ENCODE assay signal across 8 cellular contexts in genomic region chr13:49997935-49998334, GRCh38. TPM values are rescaled to one million over a fixed set of nuclear protein-coding genes. Genes with fewer than 3 reads are reported as not detected.
A peak's percentile ranks its signal among the peaks of the same experiment; 100 is the strongest.
DNase-seq lines count a peak whose midpoint lies in the region; ATAC-seq, FAIRE-seq and TF ChIP-seq lines count a peak whose summit lies in the region.

No MANE protein-coding gene starts in this region.

- TF ChIP-seq POLR2A in stomach (IDR thresholded peaks at IDR 0.05), result no peak

- H3K9me3 ChIP-seq in iPS-18c (ENCODE audit: control insufficient read depth, insufficient read depth, low read length), result no peaks in the 10 kb centered on the region
- H3K9me3 ChIP-seq in stomach, result no peaks in the 10 kb centered on the region

- CTCF ChIA-PET in activated CD4-positive, alpha-beta memory T cell treated with anti-CD3 and anti-CD28 coated beads for 36 hours (lab: Charles Lee), result interaction anchor here (0.6 to 3.9 kb wide), 37 partner anchors 9 to 967 kb away, joined by 3 to 51 read pairs (median 4); partner anchors contain the start of genes KCNRG and SPRYD7

- H3K9me3 Mint-ChIP-seq in T-helper 1 cell treated with Interleukin-12 subunit alpha and Interleukin-12 subunit beta and Interleukin-4 antibody, amounts not matched to agents 30 μg/mL and 1 μg/mL, for 36 hours, result no peaks in the 10 kb centered on the region
- H3K9me3 Mint-ChIP-seq in activated CD4-positive, alpha-beta memory T cell treated with anti-CD3 and anti-CD28 coated beads for 36 hours, result no peaks in the 10 kb centered on the region

- no peak for FAIRE-seq in RCC 7860 (lab: Jason Lieb, UNC)

- peak overlapping the region; percentile 84 for H3K4me3 Mint-ChIP-seq in T-helper 1 cell treated with Interleukin-12 subunit alpha and Interleukin-12 subunit beta and Interleukin-4 antibody, amounts not matched to agents 30 μg/mL and 1 μg/mL, for 36 hours
- H3K4me3 Mint-ChIP-seq in activated CD4-positive, alpha-beta memory T cell treated with anti-CD3 and anti-CD28 coated beads for 36 hours, result peak overlapping the region; percentile 81

- POLR2A ChIA-PET in activated CD4-positive, alpha-beta memory T cell treated with anti-CD3 and anti-CD28 coated beads for 36 hours (lab: Charles Lee), result interaction anchor here (0.6 to 2.7 kb wide), 13 partner anchors 9 to 895 kb away, joined by 3 to 38 read pairs (median 5); partner anchors contain the start of gene SPRYD7

- peak overlapping the region; percentile 94; the same call in 1 of the 2 replicates for H3K4me3 ChIP-seq in iPS-18c (ENCODE audit: insufficient read depth, low read depth, low read length)
- H3K4me3 ChIP-seq in stomach, result peak overlapping the region; percentile 57 to 86 (median 82)

- ATAC-seq in GM21717 (IDR thresholded peaks at IDR 0.05; ENCODE audit: unreplicated experiment), result no peak

- H3K36me3 Mint-ChIP-seq in T-helper 1 cell treated with Interleukin-12 subunit alpha and Interleukin-12 subunit beta and Interleukin-4 antibody, amounts not matched to agents 30 μg/mL and 1 μg/mL, for 36 hours (ENCODE audit: low read depth), result peaks cover 22% of the 10 kb centered on the region
- peaks cover 22% of the 10 kb centered on the region for H3K36me3 Mint-ChIP-seq in activated CD4-positive, alpha-beta memory T cell treated with anti-CD3 and anti-CD28 coated beads for 36 hours

- DNase-seq in T-helper 1 cell, result no peak
- DNase-seq in activated CD4-positive, alpha-beta memory T cell treated with anti-CD3 and anti-CD28 coated beads for 36 hours, result no peak
- DNase-seq in stomach, result no peak
- no peak for DNase-seq in stimulated activated CD4-positive, alpha-beta T cell treated with anti-CD3 and anti-CD28 coated beads, Interleukin-4, amount 100 ng/mL, for 4 hours
- no peak for DNase-seq in RCC 7860 (ENCODE audit: low spot score)

- TF ChIP-seq CTCF in stomach (IDR thresholded peaks at IDR 0.05), result no peak

- intact Hi-C loops in activated CD4-positive, alpha-beta memory T cell treated with anti-CD3 and anti-CD28 coated beads for 36 hours (cut with micrococcal nuclease), result loop anchor here (1.0 to 5.0 kb wide), 8 partner anchors 62 to 1074 kb away; partner anchors contain the start of gene SPRYD7
- intact Hi-C loops in stomach (cut with DNase I; ENCODE audit: low total_unique reads), result no loop called here

- H3K27ac ChIP-seq in stomach, result peak overlapping the region in 4 of 5 donors; percentile 94 to 100 (median 99)

- peaks cover 25 to 61% (median 49%) of the 10 kb centered on the region in 4 donors for H3K4me1 ChIP-seq in stomach

- 4 to 13% (median 7%) methylated on average over 5 of the region's 5 CpGs for WGBS in stomach, 5 donors

- H3K27me3 Mint-ChIP-seq in T-helper 1 cell treated with Interleukin-12 subunit alpha and Interleukin-12 subunit beta and Interleukin-4 antibody, amounts not matched to agents 30 μg/mL and 1 μg/mL, for 36 hours (ENCODE audit: low read depth), result no peaks in the 10 kb centered on the region
- H3K27me3 Mint-ChIP-seq in activated CD4-positive, alpha-beta memory T cell treated with anti-CD3 and anti-CD28 coated beads for 36 hours, result no peaks in the 10 kb centered on the region

- no peak for TF ChIP-seq EP300 in stomach (IDR thresholded peaks at IDR 0.05)

- H3K27me3 ChIP-seq in stomach, result no peaks in the 10 kb centered on the region

- peaks cover 0 to 27% (median 16%) of the 10 kb centered on the region in 4 donors for H3K36me3 ChIP-seq in stomach

- peaks cover 33% of the 10 kb centered on the region for H3K4me1 Mint-ChIP-seq in T-helper 1 cell treated with Interleukin-12 subunit alpha and Interleukin-12 subunit beta and Interleukin-4 antibody, amounts not matched to agents 30 μg/mL and 1 μg/mL, for 36 hours (ENCODE audit: low read depth)
- H3K4me1 Mint-ChIP-seq in activated CD4-positive, alpha-beta memory T cell treated with anti-CD3 and anti-CD28 coated beads for 36 hours (ENCODE audit: low read depth), result peaks cover 49% of the 10 kb centered on the region

- peak overlapping the region; percentile 84 for H3K27ac Mint-ChIP-seq in T-helper 1 cell treated with Interleukin-12 subunit alpha and Interleukin-12 subunit beta and Interleukin-4 antibody, amounts not matched to agents 30 μg/mL and 1 μg/mL, for 36 hours
- peak overlapping the region; percentile 86 for H3K27ac Mint-ChIP-seq in activated CD4-positive, alpha-beta memory T cell treated with anti-CD3 and anti-CD28 coated beads for 36 hours

RNA-seq across cellular contexts. Expression of gene TRIM13, which starts 1.1 kb away (rescaled TPM):
- 10 to 100 TPM in 1 of 2 experiments, 1 to 10 TPM in 1; 9.8 to 11.6 TPM for total RNA-seq in activated CD4-positive, alpha-beta memory T cell treated with anti-CD3 and anti-CD28 coated beads for 36 hours
- 10 to 100 TPM in 4 of 5 donors, 1 to 10 TPM in 1; 4.1 to 23.7 (median 16.1) TPM for total RNA-seq in stomach
- polyA plus RNA-seq in stomach, result 10 to 100 TPM in 1 of 3 donors, 1 to 10 TPM in 2; 7.5 to 18.6 (median 8.3) TPM

RNA-seq across cellular contexts. Expression of gene KCNRG, which starts 17.3 kb away (rescaled TPM):
- total RNA-seq in activated CD4-positive, alpha-beta memory T cell treated with anti-CD3 and anti-CD28 coated beads for 36 hours, result not detected
- total RNA-seq in stomach, result 1 to 10 TPM in 3 of 5 donors, not detected in 2; 1.2 to 5.0 (median 3.8) TPM
- polyA plus RNA-seq in stomach, result under 1 TPM in 2 of 3 donors, not detected in 1; 0.37 to 0.38 TPM
